In genomic region chr6:37757381-37757780, GRCh38 we compare ENCODE assay signal across 31 cellular contexts.
"Had no signal": no experiment of that assay in that cellular context is flagged by ENCODE, and none has a peak within 500 bp of the region (broad histone marks: within the 10 kb centered on the region; RNA-seq: fewer than 3 reads in every experiment).

No MANE protein-coding gene starts in this region.

- H3K79me2 ChIP-seq: parathyroid adenoma had no signal

- ATAC-seq: naive thymus-derived CD4-positive, alpha-beta T cell; natural killer cell; psoas muscle; right cardiac atrium; right lobe of liver; stimulated activated memory B cell treated with anti-CD40 and anti-IgM and Interleukin-4, amounts not matched to agents 10 μg/mL and 1 μg/mL and 100 μg/mL, for 72 hours; upper lobe of right lung had no signal

- H3K4me2 ChIP-seq: neural progenitor cell, smooth muscle cell had no signal

- H3K9me3 ChIP-seq: ovary, psoas muscle, right lobe of liver, sigmoid colon, spleen, stomach, thoracic aorta, thyroid gland, tibial nerve, upper lobe of right lung, uterus had no signal

- H3K27ac ChIP-seq: neural progenitor cell, ovary, parathyroid adenoma, psoas muscle, right lobe of liver, sigmoid colon, skin epidermis, spleen, stomach, thoracic aorta, thyroid gland, tibial nerve, upper lobe of right lung, uterus had no signal

- H3K36me3 ChIP-seq: neural progenitor cell, ovary, right lobe of liver, sigmoid colon, spleen, stomach, thoracic aorta, thyroid gland, tibial nerve, upper lobe of right lung, uterus had no signal

- H3K9me3 Mint-ChIP-seq: naive thymus-derived CD4-positive, alpha-beta T cell; natural killer cell; nephron; neural progenitor cell; stimulated activated memory B cell treated with anti-CD40 and anti-IgM and Interleukin-4, amounts not matched to agents 10 μg/mL and 1 μg/mL and 100 μg/mL, for 72 hours; stimulated activated naive CD8-positive, alpha-beta T cell treated with anti-CD3 and anti-CD28 coated beads, Interleukin-15, Interleukin-2, amounts not matched to agents 100 ng/mL and 50 ng/mL, for 24 hours had no signal

- H3K27me3 ChIP-seq: ovary, right lobe of liver, spleen, thyroid gland, upper lobe of right lung, uterus had no signal

- H3K9ac ChIP-seq: neural progenitor cell, parathyroid adenoma had no signal

- H3K36me3 Mint-ChIP-seq: naive thymus-derived CD4-positive, alpha-beta T cell; natural killer cell; neural progenitor cell; stimulated activated memory B cell treated with anti-CD40 and anti-IgM and Interleukin-4, amounts not matched to agents 10 μg/mL and 1 μg/mL and 100 μg/mL, for 72 hours had no signal

- H2AFZ ChIP-seq: neural progenitor cell, parathyroid adenoma had no signal

- H3K4me3 ChIP-seq: neural progenitor cell, ovary, psoas muscle, right lobe of liver, sigmoid colon, skin epidermis, smooth muscle cell, spleen, stomach, thoracic aorta, thyroid gland, tibial nerve, upper lobe of right lung, uterus had no signal

- H3K4me1 ChIP-seq: neural progenitor cell, psoas muscle, sigmoid colon, spleen, thyroid gland, tibial nerve, upper lobe of right lung, uterus had no signal

- H3K27ac Mint-ChIP-seq: naive thymus-derived CD4-positive, alpha-beta T cell; natural killer cell; nephron; neural progenitor cell; progenitor cell of endocrine pancreas; stimulated activated memory B cell treated with anti-CD40 and anti-IgM and Interleukin-4, amounts not matched to agents 10 μg/mL and 1 μg/mL and 100 μg/mL, for 72 hours; stimulated activated naive CD8-positive, alpha-beta T cell treated with anti-CD3 and anti-CD28 coated beads, Interleukin-15, Interleukin-2, amounts not matched to agents 100 ng/mL and 50 ng/mL, for 24 hours had no signal

- DNase-seq: naive thymus-derived CD4-positive, alpha-beta T cell; natural killer cell; occipital lobe; ovary; posterior cingulate gyrus; psoas muscle; right cardiac atrium; right lobe of liver; sigmoid colon; spleen; stimulated activated CD4-positive, alpha-beta T cell treated with anti-CD3 and anti-CD28 coated beads, Interleukin-12 subunit alpha, Interleukin-12 subunit beta, amount 100 ng/mL, for 4 hours; stimulated activated CD4-positive, alpha-beta T cell treated with anti-CD3 and anti-CD28 coated beads, Interleukin-1b, Interleukin-23, amount 100 ng/mL, for 48 hours; stimulated activated CD4-positive, alpha-beta T cell treated with anti-CD3 and anti-CD28 coated beads, Interleukin-4, amount 100 ng/mL, for 1 hour; stimulated activated CD4-positive, alpha-beta T cell treated with anti-CD3 and anti-CD28 coated beads, Interleukin-4, amount 100 ng/mL, for 4 hours; stimulated activated CD8-positive, alpha-beta memory T cell treated with anti-CD3 and anti-CD28 coated beads, Interleukin-4, amount 100 ng/mL, for 48 hours; stimulated activated naive CD4-positive, alpha-beta T cell treated with Interleukin-2 at 50 U/mL for 16 hours; stomach; thyroid gland; trophoblast cell; upper lobe of right lung; uterus had no signal
